ENCODE assay signal across 6 cellular contexts in the genomic region with DNA sequence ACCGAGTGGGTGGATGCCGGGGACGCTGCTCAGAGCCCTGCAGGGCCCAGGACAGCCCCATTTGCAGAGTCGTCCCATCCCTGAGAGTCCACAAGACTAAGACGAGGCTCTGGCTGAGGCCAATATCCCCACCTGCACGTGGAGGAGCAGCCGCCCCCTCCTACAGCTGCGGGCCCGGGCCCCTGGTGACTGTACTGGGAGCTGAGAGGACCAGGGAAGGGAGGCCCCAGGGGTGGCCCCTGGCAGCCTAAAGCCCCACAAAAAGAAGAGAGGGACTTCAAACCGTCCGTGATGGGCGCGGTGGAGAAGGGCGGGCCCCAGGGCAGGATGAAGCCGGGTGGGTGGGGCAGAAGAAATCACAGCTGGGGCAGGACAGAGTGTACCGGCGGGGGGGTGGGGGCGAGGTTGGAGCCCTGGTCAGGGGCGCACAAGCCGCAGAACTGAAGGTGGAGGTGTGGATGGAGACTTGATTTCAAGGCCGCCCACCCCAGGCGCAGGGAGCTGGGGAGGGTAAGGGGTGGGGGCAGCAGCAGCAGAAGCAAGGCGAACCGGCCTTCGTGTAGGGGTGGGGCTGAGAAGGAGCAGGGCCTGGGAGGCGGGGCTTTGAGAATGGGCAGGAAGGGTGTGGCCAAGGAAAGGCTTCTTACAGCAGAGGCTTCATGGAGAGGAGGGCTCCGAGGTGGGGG. TPM values are rescaled to one million over a fixed set of nuclear protein-coding genes. Genes with fewer than 3 reads are reported as not detected.
DNase-seq lines count a peak whose midpoint lies in the region; ATAC-seq lines count a peak whose summit lies in the region.

No MANE protein-coding gene starts in this region.

- peaks cover 6% of the 10 kb centered on the region; the same call in 1 of the 2 replicates for H3F3A ChIP-seq in GM23248 (ENCODE audit: insufficient read depth)

- H3K9ac ChIP-seq in GM23248: no peak overlapping the region

- no peak for ATAC-seq in HG03159 (IDR thresholded peaks at IDR 0.05; ENCODE audit: unreplicated experiment)

- no peak overlapping the region for H3K4me3 ChIP-seq in GM23248
- peak overlapping the region; percentile 29 for H3K4me3 ChIP-seq in effector memory CD4-positive, alpha-beta T cell (ENCODE audit: insufficient read depth, low read depth, low read length, poor library complexity, severe bottlenecking)

- no peaks in the 10 kb centered on the region for H3K9me2 ChIP-seq in GM23248 (ENCODE audit: insufficient read depth)

- H3K27ac ChIP-seq in GM23248: no peak overlapping the region
- peak overlapping the region; percentile 59 for H3K27ac ChIP-seq in effector memory CD4-positive, alpha-beta T cell (ENCODE audit: insufficient read depth, low read length, poor library complexity, severe bottlenecking)

- no peaks in the 10 kb centered on the region for H4K20me1 ChIP-seq in GM23248 (ENCODE audit: insufficient read depth)

- H3K27me3 ChIP-seq in GM23248 (replicated peaks; ENCODE audit: insufficient read depth): no peaks in the 10 kb centered on the region
- H3K27me3 ChIP-seq in effector memory CD4-positive, alpha-beta T cell (replicated peaks; ENCODE audit: control insufficient read depth, insufficient read depth, low read length, poor library complexity, severe bottlenecking): no peaks in the 10 kb centered on the region

- 71 to 72% methylated on average over 9 to 26 of the region's 27 CpGs for WGBS in GM23248 (ENCODE audit: low coverage in 1 of 2, low lambda C conversion rate in 2 of 2, missing lambda C conversion rate in 2 of 2), 2 experiments

- no peaks in the 10 kb centered on the region for H3K36me3 ChIP-seq in GM23248 (ENCODE audit: low read depth)
- peaks cover 35% of the 10 kb centered on the region for H3K36me3 ChIP-seq in effector memory CD4-positive, alpha-beta T cell (ENCODE audit: control insufficient read depth, insufficient read depth, low read length)

- H3K9me3 ChIP-seq in GM23248 (ENCODE audit: low read depth): no peaks in the 10 kb centered on the region
- H3K9me3 ChIP-seq in effector memory CD4-positive, alpha-beta T cell (ENCODE audit: control insufficient read depth, low read length): no peaks in the 10 kb centered on the region

- DNase-seq in GM23248 (peak; percentile 72), T-helper 9 cell (peak; percentile 75), NCI-H187 (lab: John Stamatoyannopoulos, UW) (no peak)
- peak; percentile 60 to 79 (median 78) for DNase-seq in effector memory CD4-positive, alpha-beta T cell
- peak; percentile 38 to 76 (median 50) for DNase-seq in stimulated activated CD4-positive, alpha-beta T cell treated with anti-CD3 and anti-CD28 coated beads, Interleukin-1b, Interleukin-23, amount 100 ng/mL, for 24 hours (ENCODE audit: low read depth in 4 of 4, low spot score in 1 of 4)

- no peak overlapping the region for H2AFZ ChIP-seq in GM23248

- peaks cover 14% of the 10 kb centered on the region for H3K4me1 ChIP-seq in GM23248 (ENCODE audit: insufficient read depth)
- peaks cover 9% of the 10 kb centered on the region for H3K4me1 ChIP-seq in effector memory CD4-positive, alpha-beta T cell (ENCODE audit: control insufficient read depth, insufficient read depth, low read length, poor library complexity, severe bottlenecking)

- H3K4me2 ChIP-seq in GM23248 (ENCODE audit: unreplicated experiment): no peak overlapping the region

- no peaks in the 10 kb centered on the region for H3K79me2 ChIP-seq in GM23248 (ENCODE audit: insufficient read depth)

- in situ Hi-C loops in GM23248 (cut with MboI): no loop called here

RNA-seq across cellular contexts. Expression of gene CFD, which starts 12.9 kb away (rescaled TPM):
- 3.2 and 5.7 TPM in 2 replicates for total RNA-seq in GM23248 (2014; rRNA removed; shearing (Covaris generic))
- 4.9 and 5.2 TPM in 2 replicates for polyA plus RNA-seq in GM23248 (2016; fragmentation: Nextera tagmentation; extraction: Ambion mirVana)

RNA-seq across cellular contexts. Expression of gene ELANE, which starts 20.3 kb away (rescaled TPM):
- total RNA-seq in GM23248 (2014; rRNA removed; shearing (Covaris generic)): 1.4 TPM in 1 of 2 replicates, not detected in the other
- 0.20 and 0.34 TPM in 2 replicates for polyA plus RNA-seq in GM23248 (2016; fragmentation: Nextera tagmentation; extraction: Ambion mirVana)

RNA-seq across cellular contexts. Expression of gene MED16, which starts 20.6 kb away (rescaled TPM):
- 20.9 and 26.6 TPM in 2 replicates for total RNA-seq in GM23248 (2014; rRNA removed; shearing (Covaris generic))
- polyA plus RNA-seq in GM23248 (2016; fragmentation: Nextera tagmentation; extraction: Ambion mirVana): 66.5 and 66.9 TPM in 2 replicates

RNA-seq across cellular contexts. Expression of gene RNU6-9, which starts 20.9 kb away (rescaled TPM):
- total RNA-seq in GM23248 (2014; rRNA removed; shearing (Covaris generic)): not detected in 2 replicates
- polyA plus RNA-seq in GM23248 (2016; fragmentation: Nextera tagmentation; extraction: Ambion mirVana): not detected in 2 replicates

RNA-seq across cellular contexts. Expression of gene PRTN3, which starts 31.6 kb away (rescaled TPM):
- not detected in 2 replicates for total RNA-seq in GM23248 (2014; rRNA removed; shearing (Covaris generic))
- polyA plus RNA-seq in GM23248 (2016; fragmentation: Nextera tagmentation; extraction: Ambion mirVana): not detected in 2 replicates

Comparison
In these comparisons a context has a peak if more than half of its experiments do, and no peak if none do; other contexts are left out.
1. DNase-seq: peak in GM23248 (single experiment), T-helper 9 cell (single experiment), effector memory CD4-positive, alpha-beta T cell (3 of 3) and stimulated activated CD4-positive, alpha-beta T cell treated with anti-CD3 and anti-CD28 coated beads, Interleukin-1b, Interleukin-23, amount 100 ng/mL, for 24 hours (4 of 4); none in NCI-H187 (0 of 2).